ENCODE assay signal across 31 cellular contexts in the genomic region with DNA sequence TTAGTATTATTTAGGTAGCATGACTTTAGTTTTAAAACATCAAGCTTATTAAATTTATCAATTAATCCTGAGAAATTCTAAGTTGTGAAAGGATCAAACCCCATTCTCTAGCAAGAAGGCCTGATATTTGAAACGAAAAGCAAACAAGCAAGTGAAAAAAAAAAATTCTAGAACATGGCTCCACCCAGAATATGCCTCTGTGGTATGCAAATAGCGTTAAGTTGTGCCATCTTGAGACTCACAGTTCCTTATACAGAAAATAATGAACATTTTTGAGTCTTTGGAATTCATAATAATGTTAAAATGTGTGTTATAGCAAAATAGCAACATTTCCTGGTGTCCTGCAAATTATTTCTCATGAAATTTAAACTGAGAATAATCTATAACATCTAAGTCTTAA. TPM values are rescaled to one million over a fixed set of nuclear protein-coding genes. Genes with fewer than 3 reads are reported as not detected.
"Had no signal": no experiment of that assay in that cellular context is flagged by ENCODE, and none has a peak within 500 bp of the region (broad histone marks: within the 10 kb centered on the region; RNA-seq: fewer than 3 reads in every experiment).

No MANE protein-coding gene starts in this region.

- H3K4me3 ChIP-seq: pancreas, prostate gland, right lobe of liver, sigmoid colon, suprapubic skin, testis, tibial artery, transverse colon, upper lobe of right lung, vagina had no signal

- H3K36me3 Mint-ChIP-seq: naive thymus-derived CD8-positive, alpha-beta T cell; natural killer cell treated with Interleukin-12 subunit alpha and Interleukin-12 subunit beta and Interleukin-15 and Interleukin-18, amount 100 ng/mL, for 72 hours; stimulated activated memory B cell treated with anti-CD40 and anti-IgM and Interleukin-4, amounts not matched to agents 10 μg/mL and 1 μg/mL and 100 μg/mL, for 72 hours; type B pancreatic cell had no signal

- ATAC-seq: naive thymus-derived CD8-positive, alpha-beta T cell; natural killer cell treated with Interleukin-12 subunit alpha and Interleukin-12 subunit beta and Interleukin-15 and Interleukin-18, amount 100 ng/mL, for 72 hours; pancreas; right cardiac atrium; right lobe of liver; stimulated activated memory B cell treated with anti-CD40 and anti-IgM and Interleukin-4, amounts not matched to agents 10 μg/mL and 1 μg/mL and 100 μg/mL, for 72 hours; stimulated activated naive CD8-positive, alpha-beta T cell treated with anti-CD3 and anti-CD28 coated beads, Interleukin-15, amount 100 ng/mL, for 72 hours; stimulated activated naive CD8-positive, alpha-beta T cell treated with anti-CD3 and anti-CD28 coated beads, Interleukin-15, Interleukin-2, amounts not matched to agents 100 U/mL and 50 U/mL, for 24 hours; upper lobe of right lung had no signal

- H3K9me3 Mint-ChIP-seq: nephron progenitor cell; neural crest cell; stimulated activated memory B cell treated with anti-CD40 and anti-IgM and Interleukin-4, amounts not matched to agents 10 μg/mL and 1 μg/mL and 100 μg/mL, for 72 hours; stimulated activated naive CD8-positive, alpha-beta T cell treated with anti-CD3 and anti-CD28 coated beads, Interleukin-15, amount 100 ng/mL, for 72 hours; type B pancreatic cell had no signal

- H3K27ac ChIP-seq: neutrophil, pancreas, prostate gland, right lobe of liver, sigmoid colon, suprapubic skin, testis, tibial artery, transverse colon, upper lobe of right lung, vagina had no signal

- H3K36me3 ChIP-seq: neutrophil, pancreas, prostate gland, right lobe of liver, sigmoid colon, suprapubic skin, tibial artery, transverse colon, upper lobe of right lung, vagina had no signal

- H3K27me3 ChIP-seq: neutrophil, pancreas, right lobe of liver, sigmoid colon, suprapubic skin, testis, tibial artery, transverse colon, upper lobe of right lung, vagina had no signal

- DNase-seq: naive thymus-derived CD8-positive, alpha-beta T cell; nephron progenitor cell; nucleus accumbens; pancreas; right cardiac atrium; right lobe of liver; sigmoid colon; small intestine; stimulated activated CD4-positive, alpha-beta T cell treated with anti-CD3 and anti-CD28 coated beads, Interleukin-12 subunit alpha, Interleukin-12 subunit beta, amount 100 ng/mL, for 4 hours; stimulated activated CD4-positive, alpha-beta T cell treated with anti-CD3 and anti-CD28 coated beads, Interleukin-1b, Interleukin-23, amount 100 ng/mL, for 48 hours; stimulated activated CD4-positive, alpha-beta T cell treated with anti-CD3 and anti-CD28 coated beads, Interleukin-4, amount 100 ng/mL, for 1 hour; stimulated activated CD4-positive, alpha-beta T cell treated with anti-CD3 and anti-CD28 coated beads, Interleukin-4, amount 100 ng/mL, for 4 hours; stimulated activated CD8-positive, alpha-beta memory T cell treated with anti-CD3 and anti-CD28 coated beads, Interleukin-4, amount 100 ng/mL, for 48 hours; stimulated activated naive CD4-positive, alpha-beta T cell; stimulated activated naive CD8-positive, alpha-beta T cell treated with anti-CD3 and anti-CD28 coated beads, Interleukin-15, amount 100 ng/mL, for 72 hours; stimulated activated naive CD8-positive, alpha-beta T cell treated with anti-CD3 and anti-CD28 coated beads, Interleukin-15, Interleukin-2, amounts not matched to agents 100 U/mL and 50 U/mL, for 24 hours; substantia nigra; testis; tibial artery; transverse colon; upper lobe of right lung had no signal

- H3K4me1 ChIP-seq: pancreas, prostate gland, right lobe of liver, suprapubic skin, testis, tibial artery, transverse colon, upper lobe of right lung, vagina had no signal

- H3K9me3 ChIP-seq: neutrophil, pancreas, prostate gland, right lobe of liver, sigmoid colon, suprapubic skin, testis, tibial artery, transverse colon, upper lobe of right lung, vagina had no signal

- H3K27ac Mint-ChIP-seq: naive thymus-derived CD8-positive, alpha-beta T cell; natural killer cell treated with Interleukin-12 subunit alpha and Interleukin-12 subunit beta and Interleukin-15 and Interleukin-18, amount 100 ng/mL, for 72 hours; nephron progenitor cell; stimulated activated memory B cell treated with anti-CD40 and anti-IgM and Interleukin-4, amounts not matched to agents 10 μg/mL and 1 μg/mL and 100 μg/mL, for 72 hours; stimulated activated naive CD8-positive, alpha-beta T cell treated with anti-CD3 and anti-CD28 coated beads, Interleukin-15, amount 100 ng/mL, for 72 hours; type B pancreatic cell had no signal

RNA-seq across cellular contexts. Expression of a gene that starts 42.0 kb away (rescaled TPM):
- total RNA-seq: naive thymus-derived CD8-positive, alpha-beta T cell; natural killer cell treated with Interleukin-12 subunit alpha and Interleukin-12 subunit beta and Interleukin-15 and Interleukin-18, amount 100 ng/mL, for 72 hours; neural crest cell; osteocyte; renal cortical epithelial cell; suprapubic skin; upper lobe of right lung; vagina had no signal
